In the genomic region with DNA sequence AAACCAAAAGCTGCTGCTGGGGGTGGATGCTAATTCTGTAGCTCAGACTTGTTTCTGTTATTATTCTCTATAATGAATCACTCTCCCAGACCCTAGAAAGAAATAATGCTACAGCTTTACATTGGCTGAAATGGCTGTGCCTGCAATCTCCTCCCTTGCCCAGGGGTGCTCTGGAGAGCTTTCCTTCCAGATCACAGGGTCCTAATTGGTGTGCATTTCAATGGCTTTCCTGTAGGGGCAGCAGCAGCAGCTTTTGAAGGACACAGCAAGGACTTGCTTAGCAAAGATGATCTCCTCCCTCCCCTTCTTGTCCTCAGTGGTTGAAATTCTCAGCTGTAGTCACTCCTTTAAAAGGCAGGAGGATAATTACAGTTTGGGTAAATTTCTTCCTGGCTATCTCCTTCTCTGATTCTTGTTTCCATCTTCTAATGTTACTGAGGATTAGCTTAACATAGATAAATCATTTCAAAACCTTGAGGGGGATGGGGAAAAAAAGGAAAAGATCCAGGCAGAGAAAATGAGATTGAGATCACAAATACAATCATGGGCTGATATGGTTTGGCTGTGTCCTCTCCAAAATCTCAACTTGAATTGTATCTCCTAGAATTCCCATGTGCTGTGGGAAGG, we compare ENCODE assay signal across 9 cellular contexts.
DNase-seq lines count a peak whose midpoint lies in the region; ATAC-seq and TF ChIP-seq lines count a peak whose summit lies in the region.
"Had no signal": no experiment of that assay in that cellular context is flagged by ENCODE, and none has a peak within 500 bp of the region (broad histone marks: within the 10 kb centered on the region; RNA-seq: fewer than 3 reads in every experiment).

No MANE protein-coding gene starts in this region.

- no peak overlapping the region for H3K4me3 ChIP-seq in PC-3 (ENCODE audit: low read length)

- BruUV-seq in PC-3 (replicated peaks; lab: Mats Ljungman, UMichigan), result no TSS peak

- no peak overlapping the region for H3K4me3 Mint-ChIP-seq in endothelial cell (ENCODE audit: unreplicated experiment)
- H3K4me3 Mint-ChIP-seq: activated naive CD8-positive, alpha-beta T cell treated with anti-CD3 and anti-CD28 coated beads, Interleukin-2, amount 10 ng/mL, durations not matched to agents 7 days and 5 days had no signal

- H3F3A ChIP-seq in PC-3 (ENCODE audit: low read length, unreplicated experiment), result no peaks in the 10 kb centered on the region

- TF ChIP-seq CTCF in PC-3 (conservative IDR thresholded peaks at IDR 0.05; ENCODE audit: low read depth, low read length) (peak; percentile 65; the same call in 1 of the 2 replicates), endothelial cell (IDR thresholded peaks at IDR 0.05; ENCODE audit: unreplicated experiment) (peak; percentile 71)

- H3K9me3 Mint-ChIP-seq in endothelial cell (ENCODE audit: unreplicated experiment), result no peaks in the 10 kb centered on the region
- H3K9me3 Mint-ChIP-seq: activated naive CD8-positive, alpha-beta T cell treated with anti-CD3 and anti-CD28 coated beads, Interleukin-2, amount 10 ng/mL, durations not matched to agents 7 days and 5 days had no signal

- no peaks in the 10 kb centered on the region for H3K36me3 ChIP-seq in PC-3 (ENCODE audit: low read depth, low read length)

- no peak overlapping the region for H3K4me2 ChIP-seq in PC-3 (ENCODE audit: low read length)

- H3K27ac Mint-ChIP-seq in endothelial cell (ENCODE audit: unreplicated experiment), result no peak overlapping the region
- H3K27ac Mint-ChIP-seq: activated naive CD8-positive, alpha-beta T cell treated with anti-CD3 and anti-CD28 coated beads, Interleukin-2, amount 10 ng/mL, durations not matched to agents 7 days and 5 days had no signal

- POLR2A ChIA-PET in PC-3 (lab: Charles Lee; ENCODE audit: unreplicated experiment), result interaction anchor here (0.5 kb wide), 1 partner anchor 42 kb away, joined by 4 read pairs; no protein-coding TSS in a partner anchor

- no peaks in the 10 kb centered on the region for H3K4me1 Mint-ChIP-seq in endothelial cell (ENCODE audit: unreplicated experiment)
- H3K4me1 Mint-ChIP-seq: activated naive CD8-positive, alpha-beta T cell treated with anti-CD3 and anti-CD28 coated beads, Interleukin-2, amount 10 ng/mL, durations not matched to agents 7 days and 5 days had no signal

- no peak overlapping the region for H3K9ac ChIP-seq in PC-3 (ENCODE audit: low read length)

- DNase-seq in DMS153 treated with DMSO at 0.1 percent for 48 hours (lab: John Stamatoyannopoulos, UW; ENCODE audit: unreplicated experiment) (peak; percentile 27), DMS153 (lab: John Stamatoyannopoulos, UW) (no peak), PC-3 (peak; percentile 65), endothelial cell (ENCODE audit: low spot score) (peak; percentile 54), pons (ENCODE audit: low spot score) (peak; percentile 46)
- no peak for DNase-seq in activated effector memory CD4-positive, alpha-beta T cell treated with Interleukin-2 at 50 U/mL for 16 hours
- DNase-seq: activated naive CD8-positive, alpha-beta T cell treated with anti-CD3 and anti-CD28 coated beads, Interleukin-2, amount 10 ng/mL, durations not matched to agents 7 days and 5 days had no signal

- H2AFZ ChIP-seq in PC-3 (ENCODE audit: low read length), result no peak overlapping the region

- no peaks in the 10 kb centered on the region for H3K9me3 ChIP-seq in PC-3 (ENCODE audit: low read length)

- no peaks in the 10 kb centered on the region for H3K36me3 Mint-ChIP-seq in endothelial cell (ENCODE audit: low read depth, unreplicated experiment)
- H3K36me3 Mint-ChIP-seq: activated naive CD8-positive, alpha-beta T cell treated with anti-CD3 and anti-CD28 coated beads, Interleukin-2, amount 10 ng/mL, durations not matched to agents 7 days and 5 days had no signal

- no peaks in the 10 kb centered on the region for H4K20me1 ChIP-seq in PC-3 (ENCODE audit: low read length)

- no peaks in the 10 kb centered on the region for H3K9me2 ChIP-seq in PC-3 (replicated peaks; ENCODE audit: low read length)

- H3K27ac ChIP-seq in PC-3 (ENCODE audit: low read length), result no peak overlapping the region

- peaks cover 27% of the 10 kb centered on the region for H3K4me1 ChIP-seq in PC-3 (ENCODE audit: insufficient read depth, low read length)

- H3K27me3 ChIP-seq in PC-3 (ENCODE audit: low read length), result no peaks in the 10 kb centered on the region

- H3K79me2 ChIP-seq in PC-3 (ENCODE audit: low read length), result no peaks in the 10 kb centered on the region

- CTCF ChIA-PET in PC-3 (lab: Charles Lee), result interaction anchor here (0.6 to 1.3 kb wide), 4 partner anchors 42 to 120 kb away, joined by 3 to 11 read pairs (median 3); partner anchors contain the start of gene CTTNBP2

- intact Hi-C loops in PC-3 (cut with micrococcal nuclease), result loop anchor here (2.0 kb wide), 1 partner anchor 111 kb away; no protein-coding TSS in a partner anchor

- H3K27me3 Mint-ChIP-seq in endothelial cell (ENCODE audit: unreplicated experiment), result no peaks in the 10 kb centered on the region
- H3K27me3 Mint-ChIP-seq: activated naive CD8-positive, alpha-beta T cell treated with anti-CD3 and anti-CD28 coated beads, Interleukin-2, amount 10 ng/mL, durations not matched to agents 7 days and 5 days had no signal

- peak; percentile 98 for ATAC-seq in GM19397 (IDR thresholded peaks at IDR 0.05; ENCODE audit: unreplicated experiment)
- peak; percentile 93 for ATAC-seq in HG03280 (IDR thresholded peaks at IDR 0.05; ENCODE audit: unreplicated experiment)
- peak; percentile 48 for ATAC-seq in PC-3

Comparison
In these comparisons a context has a peak if more than half of its experiments do, and no peak if none do; other contexts are left out.
1. DNase-seq: peak in DMS153 treated with DMSO at 0.1 percent for 48 hours (single experiment), PC-3 (single experiment), endothelial cell (single experiment) and pons (single experiment); none in DMS153 (single experiment) and activated effector memory CD4-positive, alpha-beta T cell treated with Interleukin-2 at 50 U/mL for 16 hours (single experiment).
2. ATAC-seq: peak in every context shown above with its lines; median percentile 98 in GM19397; 93 in HG03280; 48 in PC-3.